Comparison of ENCODE assay signal across 23 cellular contexts in the genomic region with DNA sequence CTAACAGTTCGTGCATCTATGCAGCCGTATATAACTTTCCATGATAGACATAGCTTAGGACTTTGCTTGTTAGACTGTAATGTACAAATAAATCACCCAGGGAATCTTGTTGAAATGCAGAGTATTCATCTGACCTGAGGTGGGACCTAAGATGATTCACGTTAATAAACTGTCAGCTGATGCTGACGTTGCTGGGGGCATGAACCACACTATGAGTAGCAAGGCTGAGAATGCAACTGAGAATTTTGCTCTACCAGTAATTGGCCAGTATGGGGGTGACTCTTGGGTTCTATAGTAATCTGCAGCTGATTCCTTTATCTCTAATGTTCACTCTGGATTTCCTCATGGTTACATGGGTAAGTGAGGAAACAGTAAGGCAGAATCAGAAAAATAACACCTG.
DNase-seq lines count a peak whose midpoint lies in the region; ATAC-seq and TF ChIP-seq lines count a peak whose summit lies in the region.
"Had no signal": no experiment of that assay in that cellular context is flagged by ENCODE, and none has a peak within 500 bp of the region (broad histone marks: within the 10 kb centered on the region; RNA-seq: fewer than 3 reads in every experiment).

No MANE protein-coding gene starts in this region.

- no peak overlapping the region for H3K56ac ChIP-seq in IMR-90 (ENCODE audit: extremely low read depth, insufficient read depth, low read length)

- dilution Hi-C loops in IMR-90 (cut with HindIII; ENCODE audit: low sequenced_read_pairs, unreplicated experiment) = no loop called here

- H3K36me3 ChIP-seq in IMR-90 (ENCODE audit: control insufficient read depth, insufficient read depth, low read length) = no peaks in the 10 kb centered on the region
- no peaks in the 10 kb centered on the region for H3K36me3 ChIP-seq in brain microvascular endothelial cell (replicated peaks)
- no peaks in the 10 kb centered on the region for H3K36me3 ChIP-seq in mesenchymal stem cell (ENCODE audit: control insufficient read depth in 1 of 2, insufficient read depth in 2 of 2, low read depth in 1 of 2, low read length in 2 of 2)
- H3K36me3 ChIP-seq: prostate gland, upper lobe of left lung had no signal

- no peak overlapping the region for H3K9ac ChIP-seq in IMR-90 (ENCODE audit: low read depth, low read length)
- H3K9ac ChIP-seq in mesenchymal stem cell (ENCODE audit: low read length) = no peak overlapping the region

- H3K14ac ChIP-seq in IMR-90 (replicated peaks; ENCODE audit: low read depth, low read length) = no peak overlapping the region
- H3K14ac ChIP-seq in mesenchymal stem cell (ENCODE audit: low read length in 2 of 2) = no peak overlapping the region

- peak; percentile 98 for ATAC-seq in IMR-90 (ENCODE audit: low read depth)
- no peak for ATAC-seq in GM18519 (IDR thresholded peaks at IDR 0.05; ENCODE audit: low FRiP score, unreplicated experiment)
- ATAC-seq: activated CD4-positive, alpha-beta T cell treated with anti-CD3 and anti-CD28 coated beads for 36 hours had no signal

- H3K27ac ChIP-seq in AG04450 (ENCODE audit: low read depth, low read length) (peak overlapping the region; percentile 62), IMR-90 (ENCODE audit: insufficient read depth, low read length) (no peak overlapping the region), brain microvascular endothelial cell (no peak overlapping the region), mesenchymal stem cell (ENCODE audit: low read length, poor library complexity, severe bottlenecking) (peak overlapping the region; percentile 73)
- H3K27ac ChIP-seq: prostate gland, SK-N-MC, upper lobe of left lung had no signal

- no peak for TF ChIP-seq POLR2A in IMR-90 (IDR thresholded peaks at IDR 0.05; ENCODE audit: low read depth, low read length)

- TF ChIP-seq CTCF in AG04450 (IDR thresholded peaks at IDR 0.05; ENCODE audit: low read depth, low read length) (no peak), IMR-90 (conservative IDR thresholded peaks at IDR 0.05; ENCODE audit: low read depth, low read length) (no peak), brain microvascular endothelial cell (IDR thresholded peaks at IDR 0.05; ENCODE audit: low read depth, low read length, missing control alignments) (no peak)

- no peaks in the 10 kb centered on the region; the same call in 1 of the 2 replicates for H3K9me1 ChIP-seq in IMR-90 (ENCODE audit: insufficient read depth, low read length)

- POLR2A ChIA-PET in AG04450 (lab: Yijun Ruan, JAX) = interaction anchor here (1.3 kb wide), 1 partner anchor 36 kb away, joined by 5 read pairs; no protein-coding TSS in a partner anchor
- POLR2A ChIA-PET in IMR-90 (lab: Charles Lee; ENCODE audit: unreplicated experiment) = no interaction called here

- intact Hi-C loops in IMR-90 (cut with micrococcal nuclease) = no loop called here

- no peak for TF ChIP-seq RAD21 in IMR-90 (IDR thresholded peaks at IDR 0.05; ENCODE audit: low read length)

- peak overlapping the region; percentile 92 for H2BK20ac ChIP-seq in IMR-90 (ENCODE audit: low read depth, low read length)

- H3K23ac ChIP-seq in IMR-90 (ENCODE audit: low read depth, low read length) (no peak overlapping the region), mesenchymal stem cell (ENCODE audit: low read length in 2 of 2) (no peak overlapping the region)

- no peak overlapping the region for H2AFZ ChIP-seq in IMR-90 (replicated peaks; ENCODE audit: low read length, poor library complexity)
- no peak overlapping the region for H2AFZ ChIP-seq in mesenchymal stem cell (ENCODE audit: low read depth, low read length)

- H3K4ac ChIP-seq in IMR-90 (ENCODE audit: low read depth, low read length) (peak overlapping the region; percentile 90; the same call in 1 of the 2 replicates), mesenchymal stem cell (ENCODE audit: low read depth in 1 of 2, low read length in 2 of 2) (no peak overlapping the region)

- H2AK5ac ChIP-seq in IMR-90 (ENCODE audit: low read depth, low read length) (no peak overlapping the region; the same call in 1 of the 2 replicates), mesenchymal stem cell (ENCODE audit: low read length, severe bottlenecking) (no peak overlapping the region)

- H2BK5ac ChIP-seq in IMR-90 (ENCODE audit: low read depth, low read length, poor library complexity, severe bottlenecking) = peak overlapping the region; percentile 86
- no peak overlapping the region for H2BK5ac ChIP-seq in mesenchymal stem cell (ENCODE audit: low read depth, low read length, poor library complexity, severe bottlenecking)

- no peak overlapping the region for H2BK12ac ChIP-seq in mesenchymal stem cell (ENCODE audit: low read length in 2 of 2)

- H4K20me1 ChIP-seq in IMR-90 (ENCODE audit: insufficient read depth, low read length) = no peaks in the 10 kb centered on the region

- H3K4me3 ChIP-seq in AG04450 (ENCODE audit: low read depth, low read length) (no peak overlapping the region), IMR-90 (ENCODE audit: insufficient read depth, low read depth, low read length) (no peak overlapping the region), brain microvascular endothelial cell (ENCODE audit: low read depth, low read length) (no peak overlapping the region), mesenchymal stem cell (ENCODE audit: insufficient read depth in 1 of 2, low read depth in 1 of 2, low read length in 2 of 2) (no peak overlapping the region)
- H3K4me3 ChIP-seq: prostate gland, SK-N-MC, upper lobe of left lung had no signal

- H4K5ac ChIP-seq in IMR-90 (ENCODE audit: low read depth, low read length) = peak overlapping the region; percentile 25; the same call in 1 of the 2 replicates

- H4K91ac ChIP-seq in IMR-90 (ENCODE audit: insufficient read depth, low read depth, low read length) = peak overlapping the region; percentile 60; the same call in 1 of the 2 replicates
- H4K91ac ChIP-seq in mesenchymal stem cell (ENCODE audit: low read length) = no peak overlapping the region

- H3K27me3 ChIP-seq in AG04450 (ENCODE audit: control insufficient read depth, insufficient read depth, low read length) (no peaks in the 10 kb centered on the region), IMR-90 (ENCODE audit: control insufficient read depth, insufficient read depth, low read length) (no peaks in the 10 kb centered on the region), brain microvascular endothelial cell (replicated peaks) (no peaks in the 10 kb centered on the region), mesenchymal stem cell (ENCODE audit: control insufficient read depth in 1 of 2, insufficient read depth in 1 of 2, low read length in 2 of 2) (no peaks in the 10 kb centered on the region)
- H3K27me3 ChIP-seq: upper lobe of left lung had no signal

- CTCF ChIA-PET in AG04450 (lab: Charles Lee) = no interaction called here
- CTCF ChIA-PET in IMR-90 (lab: Yijun Ruan, JAX) = no interaction called here

- H3K79me1 ChIP-seq in IMR-90 (ENCODE audit: low read depth in 1 of 2, low read length in 2 of 2) (no peaks in the 10 kb centered on the region), mesenchymal stem cell (replicated peaks; ENCODE audit: low read length, poor library complexity, severe bottlenecking) (no peaks in the 10 kb centered on the region)

- H3K9me3 ChIP-seq in AG04450 (ENCODE audit: control insufficient read depth, insufficient read depth, low read length) (no peaks in the 10 kb centered on the region), IMR-90 (ENCODE audit: control insufficient read depth, insufficient read depth, low read length) (no peaks in the 10 kb centered on the region), mesenchymal stem cell (ENCODE audit: control insufficient read depth, low read length) (peaks cover 6% of the 10 kb centered on the region)
- H3K9me3 ChIP-seq: prostate gland, upper lobe of left lung had no signal

- H2AK9ac ChIP-seq in IMR-90 (replicated peaks; ENCODE audit: low read depth, low read length, poor library complexity) = no peak overlapping the region

- no CpG with 5 or more reads among the region's 4 CpGs for WGBS in IMR-90 (ENCODE audit: extremely low coverage in 2 of 2, insufficient read length in 1 of 2), 2 experiments
- WGBS in mesenchymal stem cell = 87% methylated on average over 4 of the region's 4 CpGs

- H3K18ac ChIP-seq in IMR-90 (ENCODE audit: low read depth, low read length) = peak overlapping the region; percentile 45; the same call in 1 of the 2 replicates
- H3K18ac ChIP-seq in mesenchymal stem cell (ENCODE audit: low read depth in 1 of 2, low read length in 2 of 2) = no peak overlapping the region

- peak overlapping the region; percentile 6; the same call in 1 of the 3 replicates for H2BK15ac ChIP-seq in IMR-90 (ENCODE audit: low read depth, low read length)
- H2BK15ac ChIP-seq in mesenchymal stem cell (ENCODE audit: low read depth, poor library complexity, severe bottlenecking) = no peak overlapping the region

- in situ Hi-C loops in IMR-90 (cut with MboI; ENCODE audit: low sequenced_read_pairs) (no loop called here), brain microvascular endothelial cell (cut with HindIII; ENCODE audit: low pct_ligation_motif_present, low sequenced_read_pairs) (no loop called here), G401 (cut with HindIII; ENCODE audit: low sequenced_read_pairs) (no loop called here)

- BruUV-seq in IMR-90 (replicated peaks; lab: Mats Ljungman, UMichigan) = no TSS peak

- H4K8ac ChIP-seq in IMR-90 (ENCODE audit: low read depth in 2 of 2, low read length in 2 of 2) (peak overlapping the region in 1 of 2 experiments; percentile 57; a peak in 2 of 4 replicates), mesenchymal stem cell (ENCODE audit: low read length) (no peak overlapping the region)

- H2BK120ac ChIP-seq in IMR-90 (ENCODE audit: low read depth, low read length) = peak overlapping the region; percentile 67
- H2BK120ac ChIP-seq in mesenchymal stem cell (ENCODE audit: low read depth, low read length) = no peak overlapping the region

- H3K4me2 ChIP-seq in IMR-90 (ENCODE audit: low read depth, low read length) (no peak overlapping the region), mesenchymal stem cell (ENCODE audit: low read length, poor library complexity, severe bottlenecking) (no peak overlapping the region)

- DNase-seq in AG04450 (ENCODE audit: low read depth, low spot score) = peak; percentile 90
- peak; percentile 98 for DNase-seq in IMR-90
- peak; percentile 24 for DNase-seq in brain microvascular endothelial cell
- no peak for DNase-seq in mesenchymal stem cell
- DNase-seq in G401 (ENCODE audit: low spot score) = no peak
- no peak for DNase-seq in NCI-H2171 treated with DMSO at 0.1 percent for 48 hours (lab: John Stamatoyannopoulos, UW)
- no peak for DNase-seq in MV-4-11 (lab: John Stamatoyannopoulos, UW)
- DNase-seq: activated CD4-positive, alpha-beta T cell treated with anti-CD3 and anti-CD28 coated beads for 36 hours; activated CD8-positive, alpha-beta memory T cell treated with anti-CD3 and anti-CD28 coated beads, Interleukin-2, amount 50 U/mL, for 4 hours; activated gamma-delta T cell treated with Interleukin-2 at 50 U/mL for 16 hours; CD8-positive, alpha-beta memory T cell; DND-41; HFFc6; immature natural killer cell; NCI-H2029 treated with DMSO at 0.1 percent for 48 hours; NCI-H524; nephron progenitor cell; stimulated activated CD4-positive, alpha-beta T cell treated with anti-CD3 and anti-CD28 coated beads, Interleukin-15, amount 100 ng/mL, for 24 hours; stimulated activated naive CD4-positive, alpha-beta T cell had no signal

- H3K4me1 ChIP-seq in IMR-90 (ENCODE audit: control insufficient read depth, insufficient read depth, low read length) (no peaks in the 10 kb centered on the region), mesenchymal stem cell (ENCODE audit: control insufficient read depth, insufficient read depth, low read depth, low read length) (peaks cover 5% of the 10 kb centered on the region)
- H3K4me1 ChIP-seq: prostate gland, upper lobe of left lung had no signal

Comparison
In these comparisons a context has a peak if more than half of its experiments do, and no peak if none do; other contexts are left out.
1. DNase-seq: peak in AG04450 (single experiment), IMR-90 (single experiment) and brain microvascular endothelial cell (single experiment); none in mesenchymal stem cell (single experiment), G401 (single experiment), NCI-H2171 treated with DMSO at 0.1 percent for 48 hours (single experiment) and MV-4-11 (single experiment).
2. H3K27ac ChIP-seq: peak in AG04450 (single experiment) and mesenchymal stem cell (single experiment); none in IMR-90 (single experiment) and brain microvascular endothelial cell (single experiment).